ENCODE assay signal across 1 cellular context in the genomic region with DNA sequence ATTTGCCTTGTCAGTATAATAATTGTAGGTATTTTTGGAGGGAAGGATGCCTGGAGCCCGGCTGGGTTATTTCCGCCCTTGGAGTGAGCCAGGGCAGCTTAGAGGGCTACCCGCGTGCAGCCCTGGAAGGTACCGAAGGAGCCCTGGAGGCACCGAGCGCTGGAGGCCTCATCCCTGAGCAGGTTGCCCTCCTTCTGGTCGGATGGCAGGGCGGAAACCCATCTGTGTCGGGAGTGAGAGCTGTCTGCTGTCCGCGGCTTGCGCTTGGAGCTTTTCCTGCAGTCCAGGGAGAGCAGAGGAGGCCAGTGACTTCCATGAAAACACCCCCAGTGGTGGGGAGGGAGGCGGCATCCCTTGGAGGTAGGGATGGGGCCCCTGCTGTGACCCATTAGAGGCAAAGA.
TF ChIP-seq lines count a peak whose summit lies in the region.

No MANE protein-coding gene starts in this region.

TF ChIP-seq in GM23338, 12 proteins besides CTCF, POLR2A, EP300 and RAD21 (continued from another document):
- no peak for TF ChIP-seq POLR2AphosphoS5 (IDR thresholded peaks at IDR 0.05; ENCODE audit: low read depth)
- TF ChIP-seq ZNF114 (CRISPR knock-in tag; IDR thresholded peaks at IDR 0.05) = no peak
- no peak for TF ChIP-seq ZNF331 (CRISPR knock-in tag; IDR thresholded peaks at IDR 0.05; ENCODE audit: low read depth)
- TF ChIP-seq, protein P1, sequence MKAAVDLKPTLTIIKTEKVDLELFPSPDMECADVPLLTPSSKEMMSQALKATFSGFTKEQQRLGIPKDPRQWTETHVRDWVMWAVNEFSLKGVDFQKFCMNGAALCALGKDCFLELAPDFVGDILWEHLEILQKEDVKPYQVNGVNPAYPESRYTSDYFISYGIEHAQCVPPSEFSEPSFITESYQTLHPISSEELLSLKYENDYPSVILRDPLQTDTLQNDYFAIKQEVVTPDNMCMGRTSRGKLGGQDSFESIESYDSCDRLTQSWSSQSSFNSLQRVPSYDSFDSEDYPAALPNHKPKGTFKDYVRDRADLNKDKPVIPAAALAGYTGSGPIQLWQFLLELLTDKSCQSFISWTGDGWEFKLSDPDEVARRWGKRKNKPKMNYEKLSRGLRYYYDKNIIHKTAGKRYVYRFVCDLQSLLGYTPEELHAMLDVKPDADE (IDR thresholded peaks at IDR 0.05) = no peak
- no peak for TF ChIP-seq EZH2 (IDR thresholded peaks at IDR 0.05; ENCODE audit: low read depth, unreplicated experiment)
- TF ChIP-seq STAT1 (IDR thresholded peaks at IDR 0.05; ENCODE audit: unreplicated experiment) = no peak
- TF ChIP-seq CREB1 (CRISPR knock-in tag; IDR thresholded peaks at IDR 0.05; ENCODE audit: low read depth) = no peak
- TF ChIP-seq EZH2phosphoT487 (IDR thresholded peaks at IDR 0.05; ENCODE audit: unreplicated experiment) = no peak
- TF ChIP-seq, protein P2, sequence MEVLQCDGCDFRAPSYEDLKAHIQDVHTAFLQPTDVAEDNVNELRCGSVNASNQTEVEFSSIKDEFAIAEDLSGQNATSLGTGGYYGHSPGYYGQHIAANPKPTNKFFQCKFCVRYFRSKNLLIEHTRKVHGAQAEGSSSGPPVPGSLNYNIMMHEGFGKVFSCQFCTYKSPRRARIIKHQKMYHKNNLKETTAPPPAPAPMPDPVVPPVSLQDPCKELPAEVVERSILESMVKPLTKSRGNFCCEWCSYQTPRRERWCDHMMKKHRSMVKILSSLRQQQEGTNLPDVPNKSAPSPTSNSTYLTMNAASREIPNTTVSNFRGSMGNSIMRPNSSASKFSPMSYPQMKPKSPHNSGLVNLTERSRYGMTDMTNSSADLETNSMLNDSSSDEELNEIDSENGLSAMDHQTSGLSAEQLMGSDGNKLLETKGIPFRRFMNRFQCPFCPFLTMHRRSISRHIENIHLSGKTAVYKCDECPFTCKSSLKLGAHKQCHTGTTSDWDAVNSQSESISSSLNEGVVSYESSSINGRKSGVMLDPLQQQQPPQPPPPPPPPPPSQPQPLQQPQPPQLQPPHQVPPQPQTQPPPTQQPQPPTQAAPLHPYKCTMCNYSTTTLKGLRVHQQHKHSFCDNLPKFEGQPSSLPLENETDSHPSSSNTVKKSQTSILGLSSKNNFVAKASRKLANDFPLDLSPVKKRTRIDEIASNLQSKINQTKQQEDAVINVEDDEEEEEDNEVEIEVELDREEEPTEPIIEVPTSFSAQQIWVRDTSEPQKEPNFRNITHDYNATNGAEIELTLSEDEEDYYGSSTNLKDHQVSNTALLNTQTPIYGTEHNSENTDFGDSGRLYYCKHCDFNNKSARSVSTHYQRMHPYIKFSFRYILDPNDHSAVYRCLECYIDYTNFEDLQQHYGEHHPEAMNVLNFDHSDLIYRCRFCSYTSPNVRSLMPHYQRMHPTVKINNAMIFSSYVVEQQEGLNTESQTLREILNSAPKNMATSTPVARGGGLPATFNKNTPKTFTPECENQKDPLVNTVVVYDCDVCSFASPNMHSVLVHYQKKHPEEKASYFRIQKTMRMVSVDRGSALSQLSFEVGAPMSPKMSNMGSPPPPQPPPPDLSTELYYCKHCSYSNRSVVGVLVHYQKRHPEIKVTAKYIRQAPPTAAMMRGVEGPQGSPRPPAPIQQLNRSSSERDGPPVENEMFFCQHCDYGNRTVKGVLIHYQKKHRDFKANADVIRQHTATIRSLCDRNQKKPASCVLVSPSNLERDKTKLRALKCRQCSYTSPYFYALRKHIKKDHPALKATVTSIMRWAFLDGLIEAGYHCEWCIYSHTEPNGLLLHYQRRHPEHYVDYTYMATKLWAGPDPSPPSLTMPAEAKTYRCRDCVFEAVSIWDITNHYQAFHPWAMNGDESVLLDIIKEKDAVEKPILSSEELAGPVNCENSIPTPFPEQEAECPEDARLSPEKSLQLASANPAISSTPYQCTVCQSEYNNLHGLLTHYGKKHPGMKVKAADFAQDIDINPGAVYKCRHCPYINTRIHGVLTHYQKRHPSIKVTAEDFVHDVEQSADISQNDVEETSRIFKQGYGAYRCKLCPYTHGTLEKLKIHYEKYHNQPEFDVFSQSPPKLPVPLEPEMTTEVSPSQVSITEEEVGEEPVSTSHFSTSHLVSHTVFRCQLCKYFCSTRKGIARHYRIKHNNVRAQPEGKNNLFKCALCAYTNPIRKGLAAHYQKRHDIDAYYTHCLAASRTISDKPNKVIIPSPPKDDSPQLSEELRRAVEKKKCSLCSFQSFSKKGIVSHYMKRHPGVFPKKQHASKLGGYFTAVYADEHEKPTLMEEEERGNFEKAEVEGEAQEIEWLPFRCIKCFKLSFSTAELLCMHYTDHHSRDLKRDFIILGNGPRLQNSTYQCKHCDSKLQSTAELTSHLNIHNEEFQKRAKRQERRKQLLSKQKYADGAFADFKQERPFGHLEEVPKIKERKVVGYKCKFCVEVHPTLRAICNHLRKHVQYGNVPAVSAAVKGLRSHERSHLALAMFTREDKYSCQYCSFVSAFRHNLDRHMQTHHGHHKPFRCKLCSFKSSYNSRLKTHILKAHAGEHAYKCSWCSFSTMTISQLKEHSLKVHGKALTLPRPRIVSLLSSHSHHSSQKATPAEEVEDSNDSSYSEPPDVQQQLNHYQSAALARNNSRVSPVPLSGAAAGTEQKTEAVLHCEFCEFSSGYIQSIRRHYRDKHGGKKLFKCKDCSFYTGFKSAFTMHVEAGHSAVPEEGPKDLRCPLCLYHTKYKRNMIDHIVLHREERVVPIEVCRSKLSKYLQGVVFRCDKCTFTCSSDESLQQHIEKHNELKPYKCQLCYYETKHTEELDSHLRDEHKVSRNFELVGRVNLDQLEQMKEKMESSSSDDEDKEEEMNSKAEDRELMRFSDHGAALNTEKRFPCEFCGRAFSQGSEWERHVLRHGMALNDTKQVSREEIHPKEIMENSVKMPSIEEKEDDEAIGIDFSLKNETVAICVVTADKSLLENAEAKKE (CRISPR knock-in tag; IDR thresholded peaks at IDR 0.05) = no peak
TF ChIP-seq in GM23338: peak in this region for 0.
